18 cellular contexts compared by ENCODE assay signal in the genomic region with DNA sequence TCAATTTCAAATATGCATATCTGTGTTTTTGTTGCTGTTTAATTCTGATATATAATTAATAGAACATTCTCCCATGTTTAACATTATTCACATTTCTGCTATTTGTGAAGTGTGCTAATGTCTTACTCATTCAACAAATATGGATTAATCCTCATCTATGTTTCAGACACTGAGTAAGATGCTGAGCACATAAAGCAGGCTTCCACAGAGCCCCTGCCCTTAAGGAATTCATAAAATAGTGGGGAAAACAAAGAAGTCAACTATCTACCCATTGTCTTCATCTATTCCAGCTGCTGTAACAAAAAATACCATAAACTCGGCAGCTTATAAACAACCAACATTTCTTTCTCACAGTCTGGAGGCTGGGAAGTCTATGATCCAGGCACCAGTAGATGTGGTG.
"Had no signal": no experiment of that assay in that cellular context is flagged by ENCODE, and none has a peak within 500 bp of the region (broad histone marks: within the 10 kb centered on the region; RNA-seq: fewer than 3 reads in every experiment).

No MANE protein-coding gene starts in this region.

- H3K4me1 ChIP-seq: right atrium auricular region had no signal

- H3K9me3 ChIP-seq: right atrium auricular region, tibial nerve had no signal

- H3K4me3 Mint-ChIP-seq: activated CD4-positive, alpha-beta T cell treated with anti-CD3 and anti-CD28 coated beads, Interleukin-2, amount 10 ng/mL, durations not matched to agents 24 days and 14 days; activated CD8-positive, alpha-beta T cell treated with anti-CD3 and anti-CD28 coated beads, Interleukin-2, amount 10 ng/mL, durations not matched to agents 7 days and 5 days; activated naive CD4-positive, alpha-beta T cell treated with anti-CD3 and anti-CD28 coated beads for 36 hours; activated T-cell treated with anti-CD3 and anti-CD28 coated beads, Interleukin-2, amount 50 U/mL, for 24 hours; dendritic cell treated with granulocyte-macrophage colony-stimulating factor and Interleukin-4, amounts not matched to agents 40 ng/mL and 50 ng/mL, for 4 days; memory B cell; naive B cell; neural crest cell; stimulated activated naive CD8-positive, alpha-beta T cell treated with anti-CD3 and anti-CD28 coated beads, Interleukin-15, Interleukin-2, amounts not matched to agents 100 ng/mL and 50 ng/mL, for 24 hours had no signal

- H3K27ac Mint-ChIP-seq: activated CD4-positive, alpha-beta T cell treated with anti-CD3 and anti-CD28 coated beads, Interleukin-2, amount 10 ng/mL, durations not matched to agents 24 days and 14 days; activated CD8-positive, alpha-beta T cell treated with anti-CD3 and anti-CD28 coated beads, Interleukin-2, amount 10 ng/mL, durations not matched to agents 7 days and 5 days; activated naive CD4-positive, alpha-beta T cell treated with anti-CD3 and anti-CD28 coated beads for 36 hours; activated T-cell treated with anti-CD3 and anti-CD28 coated beads, Interleukin-2, amount 50 U/mL, for 24 hours; dendritic cell treated with granulocyte-macrophage colony-stimulating factor and Interleukin-4, amounts not matched to agents 40 ng/mL and 50 ng/mL, for 4 days; memory B cell; naive B cell; progenitor cell of endocrine pancreas; stimulated activated naive CD8-positive, alpha-beta T cell treated with anti-CD3 and anti-CD28 coated beads, Interleukin-15, Interleukin-2, amounts not matched to agents 100 ng/mL and 50 ng/mL, for 24 hours had no signal

- ATAC-seq: activated CD8-positive, alpha-beta T cell treated with anti-CD3 and anti-CD28 coated beads, Interleukin-2, amount 10 ng/mL, durations not matched to agents 7 days and 5 days; left ventricle myocardium superior had no signal

- H3K4me1 Mint-ChIP-seq: activated CD4-positive, alpha-beta T cell treated with anti-CD3 and anti-CD28 coated beads, Interleukin-2, amount 10 ng/mL, durations not matched to agents 24 days and 14 days; memory B cell; naive B cell had no signal

- DNase-seq: activated CD4-positive, alpha-beta T cell treated with anti-CD3 and anti-CD28 coated beads, Interleukin-2, amount 10 ng/mL, durations not matched to agents 24 days and 14 days; activated CD8-positive, alpha-beta T cell treated with anti-CD3 and anti-CD28 coated beads, Interleukin-2, amount 10 ng/mL, durations not matched to agents 7 days and 5 days; activated naive CD4-positive, alpha-beta T cell treated with anti-CD3 and anti-CD28 coated beads for 36 hours; activated T-cell treated with anti-CD3 and anti-CD28 coated beads, Interleukin-2, amount 50 U/mL, for 24 hours; anterior cingulate cortex; effector CD8-positive, alpha-beta T cell; left ventricle myocardium superior; naive B cell; T1000 had no signal

- H3K9me3 Mint-ChIP-seq: activated CD4-positive, alpha-beta T cell treated with anti-CD3 and anti-CD28 coated beads, Interleukin-2, amount 10 ng/mL, durations not matched to agents 24 days and 14 days; activated T-cell treated with anti-CD3 and anti-CD28 coated beads, Interleukin-2, amount 50 U/mL, for 24 hours; dendritic cell treated with granulocyte-macrophage colony-stimulating factor and Interleukin-4, amounts not matched to agents 40 ng/mL and 50 ng/mL, for 4 days; memory B cell; stimulated activated naive CD8-positive, alpha-beta T cell treated with anti-CD3 and anti-CD28 coated beads, Interleukin-15, Interleukin-2, amounts not matched to agents 100 ng/mL and 50 ng/mL, for 24 hours had no signal

- H3K27ac ChIP-seq: right atrium auricular region, tibial nerve had no signal

- H3K27me3 ChIP-seq: right atrium auricular region, tibial nerve had no signal

- FAIRE-seq: frontal cortex, urothelium cell line had no signal

- H3K36me3 Mint-ChIP-seq: memory B cell, naive B cell had no signal

- H3K36me3 ChIP-seq: right atrium auricular region had no signal

- H3K4me3 ChIP-seq: right atrium auricular region, tibial nerve had no signal

- H3K27me3 Mint-ChIP-seq: activated CD4-positive, alpha-beta T cell treated with anti-CD3 and anti-CD28 coated beads, Interleukin-2, amount 10 ng/mL, durations not matched to agents 24 days and 14 days; activated T-cell treated with anti-CD3 and anti-CD28 coated beads, Interleukin-2, amount 50 U/mL, for 24 hours; dendritic cell treated with granulocyte-macrophage colony-stimulating factor and Interleukin-4, amounts not matched to agents 40 ng/mL and 50 ng/mL, for 4 days; naive B cell; progenitor cell of endocrine pancreas; stimulated activated naive CD8-positive, alpha-beta T cell treated with anti-CD3 and anti-CD28 coated beads, Interleukin-15, Interleukin-2, amounts not matched to agents 100 ng/mL and 50 ng/mL, for 24 hours had no signal
